ENCODE assay signal across 1 cellular context in genomic region chr1:168154707-168155106, GRCh38. TPM values are rescaled to one million over a fixed set of nuclear protein-coding genes. Genes with fewer than 3 reads are reported as not detected.
"Had no signal": no experiment of that assay in that cellular context is flagged by ENCODE, and none has a peak within 500 bp of the region (broad histone marks: within the 10 kb centered on the region; RNA-seq: fewer than 3 reads in every experiment).

No MANE protein-coding gene starts in this region.

RNA-seq across cellular contexts. Expression of gene GPR161, which starts 18.0 kb away (rescaled TPM):
- polyA plus RNA-seq: immature natural killer cell had no signal
